ENCODE assay signal across 8 cellular contexts in genomic region chr4:48546336-48546735, GRCh38. TPM values are rescaled to one million over a fixed set of nuclear protein-coding genes. Genes with fewer than 3 reads are reported as not detected.
A peak's percentile ranks its signal among the peaks of the same experiment; 100 is the strongest.
DNase-seq lines count a peak whose midpoint lies in the region; ATAC-seq and TF ChIP-seq lines count a peak whose summit lies in the region.

No MANE protein-coding gene starts in this region.

- H3K36me3 ChIP-seq in left ventricle myocardium inferior (peaks cover 99% of the 10 kb centered on the region), liver (ENCODE audit: control insufficient read depth in 4 of 4, insufficient read depth in 3 of 4, low read depth in 1 of 4, low read length in 3 of 4) (peaks cover 0 to 48% (median 39%) of the 10 kb centered on the region in 4 donors)

- no peak overlapping the region for H3K9ac ChIP-seq in liver (ENCODE audit: low read depth in 1 of 2, low read length in 2 of 2)

- intact Hi-C loops in left ventricle myocardium inferior (cut with micrococcal nuclease), result no loop called here
- intact Hi-C loops in left cardiac atrium (cut with DNase I), result loop anchor here in 1 of 2 donors (5.0 kb wide), 1 partner anchor 419 kb away; no protein-coding TSS in a partner anchor

- H3K27ac ChIP-seq in left ventricle myocardium inferior (replicated peaks) (no peak overlapping the region), liver (ENCODE audit: low read depth in 1 of 2, low read length in 2 of 2) (no peak overlapping the region)

- TF ChIP-seq RAD21 in liver (IDR thresholded peaks at IDR 0.05), result peak; percentile 84 to 86

- H3K9me3 ChIP-seq in left ventricle myocardium inferior (replicated peaks), result no peaks in the 10 kb centered on the region
- no peaks in the 10 kb centered on the region for H3K9me3 ChIP-seq in liver (ENCODE audit: control insufficient read depth in 4 of 4, low read length in 3 of 4)

- TF ChIP-seq CTCF in left ventricle myocardium inferior (IDR thresholded peaks at IDR 0.05; ENCODE audit: borderline replicate concordance) (peak; percentile 58), astrocyte of the cerebellum (IDR thresholded peaks at IDR 0.05; ENCODE audit: low read depth, low read length, missing control alignments) (peak; percentile 70), liver (IDR thresholded peaks at IDR 0.05; ENCODE audit: low read depth, low read length, missing input control) (peak; percentile 68)

- no peak for ATAC-seq in left cardiac atrium
- no peak for ATAC-seq in HG02798 (IDR thresholded peaks at IDR 0.05; ENCODE audit: poor library complexity, unreplicated experiment)

- in situ Hi-C loops in astrocyte of the cerebellum (cut with HindIII; ENCODE audit: low sequenced_read_pairs), result no loop called here

- H3K27me3 ChIP-seq in left ventricle myocardium inferior (ENCODE audit: low read depth) (no peaks in the 10 kb centered on the region), liver (ENCODE audit: control insufficient read depth in 4 of 4, insufficient read depth in 4 of 4, low read length in 3 of 4) (no peaks in the 10 kb centered on the region)

- WGBS in liver, result 69% methylated on average over 2 of the region's 2 CpGs

- H3K4me1 ChIP-seq in left ventricle myocardium inferior, result no peaks in the 10 kb centered on the region
- H3K4me1 ChIP-seq in liver (ENCODE audit: control insufficient read depth in 4 of 4, insufficient read depth in 4 of 4, low read length in 3 of 4), result no peaks in the 10 kb centered on the region

- no peak overlapping the region for H3K4me3 ChIP-seq in left ventricle myocardium inferior
- no peak overlapping the region for H3K4me3 ChIP-seq in astrocyte of the cerebellum (ENCODE audit: low read depth, low read length)
- H3K4me3 ChIP-seq in liver (ENCODE audit: low read depth in 1 of 3, low read length in 3 of 3), result no peak overlapping the region

- DNase-seq in left ventricle myocardium inferior (no peak), left cardiac atrium (no peak), NCI-H2171 (lab: John Stamatoyannopoulos, UW) (peak; percentile 1), astrocyte of the cerebellum (ENCODE audit: low read depth) (peak; percentile 38), NCI-H1930 (lab: John Stamatoyannopoulos, UW) (no peak), GM19238 (ENCODE audit: insufficient read length, low spot score) (no peak)

TF ChIP-seq in liver, 16 proteins besides CTCF, POLR2A, EP300 and RAD21:
- no peak for TF ChIP-seq FOXA2 (IDR thresholded peaks at IDR 0.05)
- TF ChIP-seq SP1 (IDR thresholded peaks at IDR 0.05), result no peak
- no peak for TF ChIP-seq HNF4G (IDR thresholded peaks at IDR 0.05)
- TF ChIP-seq FOXA1 (IDR thresholded peaks at IDR 0.05), result no peak
- TF ChIP-seq YY1 (IDR thresholded peaks at IDR 0.05), result no peak
- TF ChIP-seq GABPA (IDR thresholded peaks at IDR 0.05 in 1 of 2, conservative IDR thresholded peaks at IDR 0.05 in 1 of 2), result no peak
- TF ChIP-seq REST (IDR thresholded peaks at IDR 0.05), result no peak
- TF ChIP-seq RXRA (IDR thresholded peaks at IDR 0.05), result no peak
- no peak for TF ChIP-seq MAX (IDR thresholded peaks at IDR 0.05)
- TF ChIP-seq JUND (IDR thresholded peaks at IDR 0.05), result no peak
- TF ChIP-seq, protein P1, sequence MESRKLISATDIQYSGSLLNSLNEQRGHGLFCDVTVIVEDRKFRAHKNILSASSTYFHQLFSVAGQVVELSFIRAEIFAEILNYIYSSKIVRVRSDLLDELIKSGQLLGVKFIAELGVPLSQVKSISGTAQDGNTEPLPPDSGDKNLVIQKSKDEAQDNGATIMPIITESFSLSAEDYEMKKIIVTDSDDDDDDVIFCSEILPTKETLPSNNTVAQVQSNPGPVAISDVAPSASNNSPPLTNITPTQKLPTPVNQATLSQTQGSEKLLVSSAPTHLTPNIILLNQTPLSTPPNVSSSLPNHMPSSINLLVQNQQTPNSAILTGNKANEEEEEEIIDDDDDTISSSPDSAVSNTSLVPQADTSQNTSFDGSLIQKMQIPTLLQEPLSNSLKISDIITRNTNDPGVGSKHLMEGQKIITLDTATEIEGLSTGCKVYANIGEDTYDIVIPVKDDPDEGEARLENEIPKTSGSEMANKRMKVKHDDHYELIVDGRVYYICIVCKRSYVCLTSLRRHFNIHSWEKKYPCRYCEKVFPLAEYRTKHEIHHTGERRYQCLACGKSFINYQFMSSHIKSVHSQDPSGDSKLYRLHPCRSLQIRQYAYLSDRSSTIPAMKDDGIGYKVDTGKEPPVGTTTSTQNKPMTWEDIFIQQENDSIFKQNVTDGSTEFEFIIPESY (IDR thresholded peaks at IDR 0.05), result no peak
- TF ChIP-seq NR2F2 (IDR thresholded peaks at IDR 0.05), result no peak
- TF ChIP-seq, protein P2, sequence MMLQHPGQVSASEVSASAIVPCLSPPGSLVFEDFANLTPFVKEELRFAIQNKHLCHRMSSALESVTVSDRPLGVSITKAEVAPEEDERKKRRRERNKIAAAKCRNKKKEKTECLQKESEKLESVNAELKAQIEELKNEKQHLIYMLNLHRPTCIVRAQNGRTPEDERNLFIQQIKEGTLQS (IDR thresholded peaks at IDR 0.05), result no peak
- TF ChIP-seq TAF1 (conservative IDR thresholded peaks at IDR 0.05), result no peak
- no peak for TF ChIP-seq HNF4A (conservative IDR thresholded peaks at IDR 0.05)
- TF ChIP-seq EGR1 (IDR thresholded peaks at IDR 0.05; ENCODE audit: low read depth in 2 of 2), result no peak

RNA-seq across cellular contexts. Expression of gene ZAR1, which starts 56.3 kb away (rescaled TPM):
- total RNA-seq in left ventricle myocardium inferior, result not detected
- not detected for total RNA-seq in left cardiac atrium
- total RNA-seq in liver, result under 1 TPM in 1 of 2 donors, not detected in 1; 0.28 TPM
- not detected for polyA plus RNA-seq in liver

Comparison
In these comparisons a context has a peak if more than half of its experiments do, and no peak if none do; other contexts are left out.
1. DNase-seq: peak in NCI-H2171 (single experiment) and astrocyte of the cerebellum (single experiment); none in left ventricle myocardium inferior (single experiment), left cardiac atrium (single experiment), NCI-H1930 (0 of 2) and GM19238 (single experiment).
2. Peak in every context shown above with its lines, with median percentiles within 50 percentile points of each other: CTCF ChIP-seq.